ENCODE assay signal across 8 cellular contexts in genomic region chr13:114099918-114100445, GRCh38. TPM values are rescaled to one million over a fixed set of nuclear protein-coding genes. Genes with fewer than 3 reads are reported as not detected.
DNase-seq lines count a peak whose midpoint lies in the region; ATAC-seq and TF ChIP-seq lines count a peak whose summit lies in the region.

No MANE protein-coding gene starts in this region.

- H3K79me2 ChIP-seq in PC-9 (ENCODE audit: low read depth): no peaks in the 10 kb centered on the region

- ATAC-seq in esophagus mucosa: peak; percentile 54

- H4K20me1 ChIP-seq in PC-9 (ENCODE audit: insufficient read depth): no peaks in the 10 kb centered on the region

- peak; percentile 47 for DNase-seq in Daoy (ENCODE audit: low read depth)
- DNase-seq in NCI-H526 treated with DMSO at 0.1 percent for 48 hours (lab: John Stamatoyannopoulos, UW): peak; percentile 90
- DNase-seq in posterior cingulate gyrus: peak in 6 of 10 donors; percentile 6 to 89 (median 48)
- DNase-seq in foreskin melanocyte: no peak
- DNase-seq in PC-9: no peak
- no peak for DNase-seq in activated CD4-positive, alpha-beta T cell treated with anti-CD3 and anti-CD28 coated beads for 48 hours
- no peak for DNase-seq in occipital lobe (lab: John Stamatoyannopoulos, UW)

- no peaks in the 10 kb centered on the region for H3K9me2 ChIP-seq in PC-9 (ENCODE audit: insufficient read depth)

- H3K27me3 ChIP-seq in PC-9 (ENCODE audit: insufficient read depth, low read depth): no peaks in the 10 kb centered on the region

- H2AFZ ChIP-seq in PC-9: no peak overlapping the region

- no TSS peak for BruUV-seq in PC-9 (replicated peaks; lab: Mats Ljungman, UMichigan)

- CTCF ChIA-PET in PC-9 (lab: Charles Lee): no interaction called here

- H3K9me3 ChIP-seq in PC-9 (ENCODE audit: insufficient read depth, low read depth): no peaks in the 10 kb centered on the region; the same call in 1 of the 2 replicates

- TF ChIP-seq CTCF in PC-9 (conservative IDR thresholded peaks at IDR 0.05): no peak

- H3F3A ChIP-seq in PC-9 (ENCODE audit: insufficient read depth, low read depth): peaks cover 15% of the 10 kb centered on the region; the same call in 1 of the 2 replicates

- no peak overlapping the region for H3K4me3 ChIP-seq in PC-9

- no peaks in the 10 kb centered on the region for H3K4me1 ChIP-seq in PC-9 (replicated peaks; ENCODE audit: insufficient read depth)

- POLR2A ChIA-PET in PC-9 (lab: Charles Lee; ENCODE audit: unreplicated experiment): interaction anchor here (0.5 kb wide), 1 partner anchor 33 kb away, joined by 3 read pairs; no protein-coding TSS in a partner anchor

- intact Hi-C loops in posterior cingulate gyrus (cut with DNase I): no loop called here
- intact Hi-C loops in PC-9 (cut with micrococcal nuclease; ENCODE audit: unreplicated experiment): no loop called here

- H3K4me2 ChIP-seq in PC-9: no peak overlapping the region

- H3K36me3 ChIP-seq in PC-9 (ENCODE audit: low read depth): no peaks in the 10 kb centered on the region

- H3K27ac ChIP-seq in PC-9: no peak overlapping the region

RNA-seq across cellular contexts. Expression of gene RASA3, which starts 32.4 kb away (rescaled TPM):
- 12.0 and 13.2 TPM in 2 replicates for total RNA-seq in Daoy (2014; rRNA removed; shearing (Covaris generic))
- 1.6 TPM for total RNA-seq in esophagus mucosa
- total RNA-seq in PC-9 (2021): 9.7 and 10.0 TPM in 2 replicates
- 14.2 TPM for total RNA-seq in occipital lobe

Comparison
In these comparisons a context has a peak if more than half of its experiments do, and no peak if none do; other contexts are left out.
1. DNase-seq: peak in Daoy (single experiment), NCI-H526 treated with DMSO at 0.1 percent for 48 hours (single experiment) and posterior cingulate gyrus (6 of 10); none in foreskin melanocyte (single experiment), PC-9 (0 of 2), activated CD4-positive, alpha-beta T cell treated with anti-CD3 and anti-CD28 coated beads for 48 hours (single experiment) and occipital lobe (single experiment).